ENCODE assay signal across 1 cellular context in genomic region chr10:91635401-91636400, GRCh38.
TF ChIP-seq lines count a peak whose summit lies in the region.

No MANE protein-coding gene starts in this region.

TF ChIP-seq in K562, 482 proteins besides CTCF, POLR2A, EP300 and RAD21 (continued from another document):
- 0 out of 2 replicates have a peak, but pooled peaks have one; percentile 27 for TF ChIP-seq HDGF (IDR thresholded peaks at IDR 0.05)
- no peak for TF ChIP-seq MCM2 (IDR thresholded peaks at IDR 0.05; ENCODE audit: low read depth)
- peak; percentile 93 for TF ChIP-seq ZNF766 (CRISPR knock-in tag; conservative IDR thresholded peaks at IDR 0.05)
